In genomic region chr1:115179397-115179835, GRCh38 we compare ENCODE assay signal across 8 cellular contexts.
A peak's percentile ranks its signal among the peaks of the same experiment; 100 is the strongest.
DNase-seq lines count a peak whose midpoint lies in the region; ATAC-seq, FAIRE-seq and TF ChIP-seq lines count a peak whose summit lies in the region.

No MANE protein-coding gene starts in this region.

- peak overlapping the region; percentile 47 for H2AK9ac ChIP-seq in IMR-90 (replicated peaks; ENCODE audit: low read depth, low read length, poor library complexity)

- H3K18ac ChIP-seq in IMR-90 (ENCODE audit: low read depth, low read length), result peak overlapping the region; percentile 56

- H2AK5ac ChIP-seq in IMR-90 (ENCODE audit: low read depth, low read length), result peak overlapping the region; percentile 65

- peak overlapping the region; percentile 93 for H4K91ac ChIP-seq in IMR-90 (ENCODE audit: insufficient read depth, low read depth, low read length)

- H3K27ac Mint-ChIP-seq in T-cell, result no peak overlapping the region

- H2AFZ ChIP-seq in IMR-90 (replicated peaks; ENCODE audit: low read length, poor library complexity) (peak overlapping the region; percentile 79), mammary epithelial cell (ENCODE audit: low read depth, low read length) (no peak overlapping the region), HepG2 (ENCODE audit: low read length) (no peak overlapping the region)

- no peak overlapping the region for H3K4me3 ChIP-seq in IMR-90 (ENCODE audit: insufficient read depth, low read depth, low read length)
- no peak overlapping the region for H3K4me3 ChIP-seq in mammary epithelial cell (replicated peaks in 1 of 3; ENCODE audit: insufficient read depth in 1 of 3, low read depth in 2 of 3, low read length in 3 of 3)
- no peak overlapping the region for H3K4me3 ChIP-seq in HepG2 (replicated peaks in 1 of 3; ENCODE audit: insufficient read depth in 1 of 3, low read depth in 2 of 3, low read length in 3 of 3)
- H3K4me3 ChIP-seq in thyroid gland (replicated peaks in 1 of 3), result no peak overlapping the region

- CTCF ChIA-PET in IMR-90 (lab: Yijun Ruan, JAX), result interaction anchor here (0.5 to 1.0 kb wide), 2 partner anchors 43 to 585 kb away, joined by 3 to 5 read pairs; no protein-coding TSS in a partner anchor
- CTCF ChIA-PET in mammary epithelial cell (lab: Charles Lee; ENCODE audit: low non-redundant PET), result no interaction called here
- CTCF ChIA-PET in HepG2 (lab: Yijun Ruan, JAX; ENCODE audit: low intra/inter-chr PET ratio, low total read pairs), result no interaction called here
- CTCF ChIA-PET in T-cell (lab: Charles Lee), result no interaction called here

- H3K23ac ChIP-seq in IMR-90 (ENCODE audit: low read depth, low read length), result peak overlapping the region; percentile 45; the same call in 1 of the 2 replicates

- peak overlapping the region; percentile 18 for H4K5ac ChIP-seq in IMR-90 (ENCODE audit: low read depth, low read length)

- H3K27me3 Mint-ChIP-seq in T-cell, result peaks cover 5 to 6% of the 10 kb centered on the region in 2 donors

- intact Hi-C loops in IMR-90 (cut with micrococcal nuclease), result loop anchor here (2.0 kb wide), 1 partner anchor 71 kb away; no protein-coding TSS in a partner anchor
- intact Hi-C loops in mammary epithelial cell (cut with micrococcal nuclease), result no loop called here
- intact Hi-C loops in HepG2 (cut with micrococcal nuclease; ENCODE audit: unreplicated experiment), result no loop called here
- intact Hi-C loops in thyroid gland (cut with DNase I), result no loop called here

- peak overlapping the region; percentile 89 for H2BK20ac ChIP-seq in IMR-90 (ENCODE audit: low read depth, low read length)

- H3K4me1 ChIP-seq in IMR-90 (ENCODE audit: control insufficient read depth, insufficient read depth, low read length) (peaks cover 10% of the 10 kb centered on the region), mammary epithelial cell (ENCODE audit: insufficient read depth, low read length) (peaks cover 12% of the 10 kb centered on the region), HepG2 (ENCODE audit: insufficient read depth, low read length) (no peaks in the 10 kb centered on the region), thyroid gland (no peaks in the 10 kb centered on the region)

- TF ChIP-seq CTCF in AG09319 (IDR thresholded peaks at IDR 0.05; ENCODE audit: low read depth, low read length) (no peak), IMR-90 (conservative IDR thresholded peaks at IDR 0.05; ENCODE audit: low read depth, low read length) (0 out of 2 replicates have a peak, but pooled peaks have one; percentile 6), mammary epithelial cell (conservative IDR thresholded peaks at IDR 0.05 in 1 of 2, IDR thresholded peaks at IDR 0.05 in 1 of 2; ENCODE audit: extremely low read depth in 1 of 2, insufficient read depth in 1 of 2, low read depth in 1 of 2, low read length in 2 of 2) (no peak), HepG2 (CRISPR knock-in tag; IDR thresholded peaks at IDR 0.05) (no peak), thyroid gland (IDR thresholded peaks at IDR 0.05) (no peak)

- H3K14ac ChIP-seq in IMR-90 (replicated peaks; ENCODE audit: low read depth, low read length), result peak overlapping the region; percentile 75

- H3K9me3 Mint-ChIP-seq in T-cell, result no peaks in the 10 kb centered on the region

- peak overlapping the region; percentile 37 to 69 for H4K8ac ChIP-seq in IMR-90 (ENCODE audit: low read depth in 2 of 2, low read length in 2 of 2)

- H3K4ac ChIP-seq in IMR-90 (ENCODE audit: low read depth, low read length), result peak overlapping the region; percentile 90

- H3K9ac ChIP-seq in IMR-90 (ENCODE audit: low read depth, low read length) (no peak overlapping the region; the same call in 1 of the 2 replicates), mammary epithelial cell (ENCODE audit: insufficient read depth, low read length) (no peak overlapping the region), HepG2 (ENCODE audit: insufficient read depth, low read depth, low read length) (no peak overlapping the region)

- dilution Hi-C loops in IMR-90 (cut with HindIII; ENCODE audit: low sequenced_read_pairs, unreplicated experiment) (no loop called here), mammary epithelial cell (cut with HindIII; ENCODE audit: low sequenced_read_pairs) (no loop called here)

- ATAC-seq in IMR-90 (ENCODE audit: low read depth) (peak; percentile 95), HepG2 (peak; percentile 58; the same call in 2 of the 3 replicates), T-cell (replicated peaks in 1 of 4) (no peak)

- no peaks in the 10 kb centered on the region for H4K20me1 ChIP-seq in IMR-90 (ENCODE audit: insufficient read depth, low read length)
- no peaks in the 10 kb centered on the region for H4K20me1 ChIP-seq in mammary epithelial cell (ENCODE audit: insufficient read depth, low read length)
- H4K20me1 ChIP-seq in HepG2 (ENCODE audit: insufficient read depth, low read length), result no peaks in the 10 kb centered on the region

- H3K79me2 ChIP-seq in mammary epithelial cell (ENCODE audit: insufficient read depth, low read length), result no peaks in the 10 kb centered on the region
- H3K79me2 ChIP-seq in HepG2 (ENCODE audit: insufficient read depth, low read length), result no peaks in the 10 kb centered on the region

- peak overlapping the region; percentile 62 for H3K27ac ChIP-seq in IMR-90 (ENCODE audit: insufficient read depth, low read length)
- no peak overlapping the region for H3K27ac ChIP-seq in mammary epithelial cell (ENCODE audit: insufficient read depth, low read depth, low read length)
- H3K27ac ChIP-seq in HepG2 (ENCODE audit: extremely low read length, insufficient read depth, low read length), result no peak overlapping the region
- no peak overlapping the region for H3K27ac ChIP-seq in thyroid gland

- no peaks in the 10 kb centered on the region for H3K79me1 ChIP-seq in IMR-90 (ENCODE audit: low read depth in 1 of 2, low read length in 2 of 2)

- H3K36me3 ChIP-seq in IMR-90 (ENCODE audit: control insufficient read depth, insufficient read depth, low read length) (no peaks in the 10 kb centered on the region), mammary epithelial cell (ENCODE audit: insufficient read depth, low read length) (no peaks in the 10 kb centered on the region), HepG2 (replicated peaks in 1 of 2; ENCODE audit: control insufficient read depth in 1 of 2, insufficient read depth in 2 of 2, low read length in 2 of 2) (no peaks in the 10 kb centered on the region), thyroid gland (no peaks in the 10 kb centered on the region)

- H3K9me1 ChIP-seq in IMR-90 (ENCODE audit: insufficient read depth, low read length), result peaks cover 15% of the 10 kb centered on the region

- no peak overlapping the region; the same call in 1 of the 2 replicates for H3K56ac ChIP-seq in IMR-90 (ENCODE audit: extremely low read depth, insufficient read depth, low read length)

- no peak for FAIRE-seq in HepG2 (lab: Jason Lieb, UNC)

- TF ChIP-seq EP300 in HepG2 (IDR thresholded peaks at IDR 0.05; ENCODE audit: low read depth in 2 of 2, low read length in 2 of 2), result no peak
- TF ChIP-seq EP300 in HepG2 (CRISPR knock-in tag; IDR thresholded peaks at IDR 0.05; ENCODE audit: borderline replicate concordance), result no peak

- H2BK5ac ChIP-seq in IMR-90 (ENCODE audit: low read depth, low read length, poor library complexity, severe bottlenecking), result peak overlapping the region; percentile 88

- DNase-seq in AG09319 (ENCODE audit: extremely low read depth, low read depth) (peak; percentile 81), IMR-90 (peak; percentile 98), mammary epithelial cell (peak; percentile 80), HepG2 (ENCODE audit: low spot score) (peak; percentile 38), T-helper 9 cell (no peak), thyroid gland (no peak), T-cell (no peak), NCI-H2029 (lab: John Stamatoyannopoulos, UW) (no peak)

- no CpG with 5 or more reads among the region's 10 CpGs for WGBS in IMR-90 (ENCODE audit: extremely low coverage in 2 of 2, insufficient read length in 1 of 2), 2 experiments
- WGBS in mammary epithelial cell (ENCODE audit: low coverage, missing lambda C conversion rate), result 49% methylated on average over 6 of the region's 10 CpGs
- WGBS in HepG2 (ENCODE audit: low lambda C conversion rate), result 0% methylated on average over 8 of the region's 10 CpGs
- WGBS in thyroid gland, 2 donors, result 77 to 84% methylated on average over 7 to 10 of the region's 10 CpGs

- TF ChIP-seq RAD21 in IMR-90 (IDR thresholded peaks at IDR 0.05; ENCODE audit: low read length), result peak; percentile 33
- TF ChIP-seq RAD21 in HepG2 (CRISPR knock-in tag; IDR thresholded peaks at IDR 0.05), result no peak

- peak overlapping the region; percentile 92 for H2BK120ac ChIP-seq in IMR-90 (ENCODE audit: low read depth, low read length)

- H3K4me1 Mint-ChIP-seq in T-cell, result no peaks in the 10 kb centered on the region

- no peaks in the 10 kb centered on the region for H3K27me3 ChIP-seq in IMR-90 (ENCODE audit: control insufficient read depth, insufficient read depth, low read length)
- no peaks in the 10 kb centered on the region for H3K27me3 ChIP-seq in mammary epithelial cell (ENCODE audit: insufficient read depth, low read length)
- H3K27me3 ChIP-seq in HepG2 (ENCODE audit: control insufficient read depth in 1 of 2, insufficient read depth in 2 of 2, low read length in 2 of 2), result no peaks in the 10 kb centered on the region
- no peaks in the 10 kb centered on the region for H3K27me3 ChIP-seq in thyroid gland

- H2BK15ac ChIP-seq in IMR-90 (ENCODE audit: low read depth, low read length), result peak overlapping the region; percentile 70; the same call in 2 of the 3 replicates

- in situ Hi-C loops in IMR-90 (cut with MboI; ENCODE audit: low sequenced_read_pairs), result loop anchor here (10.0 kb wide), 1 partner anchor 155 kb away; the partner anchor contains the start of gene NGF
- in situ Hi-C loops in mammary epithelial cell (cut with MboI; ENCODE audit: low sequenced_read_pairs in 2 of 2), result no loop called here
- in situ Hi-C loops in HepG2 (cut with HindIII; ENCODE audit: extremely low pct_ligation_motif_present, low pct_unique_long_range_greater_than_20kb), result no loop called here

- H3K9me3 ChIP-seq in IMR-90 (ENCODE audit: control insufficient read depth, insufficient read depth, low read length), result peaks cover 3% of the 10 kb centered on the region
- no peaks in the 10 kb centered on the region for H3K9me3 ChIP-seq in mammary epithelial cell (replicated peaks; ENCODE audit: insufficient read depth, low read length)
- no peaks in the 10 kb centered on the region for H3K9me3 ChIP-seq in HepG2 (ENCODE audit: low read length)
- no peaks in the 10 kb centered on the region for H3K9me3 ChIP-seq in thyroid gland

- POLR2A ChIA-PET in IMR-90 (lab: Charles Lee; ENCODE audit: unreplicated experiment) (interaction anchor here (0.6 kb wide), 1 partner anchor 28 kb away, joined by 5 read pairs; no protein-coding TSS in a partner anchor), HepG2 (lab: Yijun Ruan, JAX) (no interaction called here), T-cell (lab: Charles Lee) (no interaction called here)

- BruUV-seq in IMR-90 (replicated peaks; lab: Mats Ljungman, UMichigan), result no TSS peak
- BruUV-seq in mammary epithelial cell (replicated peaks; lab: Mats Ljungman, UMichigan), result no TSS peak
- no TSS peak for BruUV-seq in HepG2 (replicated peaks; lab: Mats Ljungman, UMichigan)

- no peak overlapping the region for H3K4me2 ChIP-seq in IMR-90 (ENCODE audit: low read depth, low read length)
- no peak overlapping the region for H3K4me2 ChIP-seq in mammary epithelial cell (ENCODE audit: insufficient read depth, low read depth, low read length)
- no peak overlapping the region for H3K4me2 ChIP-seq in HepG2 (ENCODE audit: low read depth, low read length)

- 0 out of 2 replicates have a peak, but pooled peaks have one; percentile 14 for TF ChIP-seq POLR2A in IMR-90 (IDR thresholded peaks at IDR 0.05; ENCODE audit: low read depth, low read length)
- no peak for TF ChIP-seq POLR2A in HepG2 (IDR thresholded peaks at IDR 0.05; ENCODE audit: insufficient read depth in 1 of 2, low read depth in 2 of 2, low read length in 2 of 2)
- no peak for TF ChIP-seq POLR2A in thyroid gland (IDR thresholded peaks at IDR 0.05)

- no peak overlapping the region for H3K4me3 Mint-ChIP-seq in T-cell

- H3K36me3 Mint-ChIP-seq in T-cell, result no peaks in the 10 kb centered on the region

Comparison
In these comparisons a context has a peak if more than half of its experiments do, and no peak if none do; other contexts are left out.
1. DNase-seq: peak in AG09319 (single experiment), IMR-90 (single experiment), mammary epithelial cell (single experiment) and HepG2 (single experiment); none in T-helper 9 cell (single experiment), thyroid gland (0 of 2), T-cell (0 of 34) and NCI-H2029 (single experiment).
2. ATAC-seq: peak in IMR-90 (single experiment) and HepG2 (single experiment); none in T-cell (0 of 4).